29 cellular contexts compared by ENCODE assay signal in the genomic region with DNA sequence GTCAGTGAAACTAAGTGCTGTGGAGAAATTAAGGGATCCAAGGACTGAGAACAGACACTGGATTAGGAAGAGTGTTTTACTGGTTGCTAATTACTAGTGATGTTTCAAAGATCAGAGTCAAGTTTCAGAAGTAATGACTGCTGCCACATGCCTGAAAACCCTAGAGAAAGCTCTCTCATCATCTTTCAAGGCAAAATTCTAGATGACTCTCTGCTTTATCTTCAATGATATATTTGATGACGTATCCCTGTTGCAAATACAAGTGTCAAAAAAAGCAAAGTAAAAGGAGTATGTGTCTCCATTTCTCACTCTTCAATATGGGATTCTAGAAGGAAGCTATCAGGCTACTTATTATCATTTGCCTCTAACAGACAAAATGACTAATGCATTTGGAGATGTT. TPM values are rescaled to one million over a fixed set of nuclear protein-coding genes. Genes with fewer than 3 reads are reported as not detected.
"Had no signal": no experiment of that assay in that cellular context is flagged by ENCODE, and none has a peak within 500 bp of the region (broad histone marks: within the 10 kb centered on the region; RNA-seq: fewer than 3 reads in every experiment).

No MANE protein-coding gene starts in this region.

- DNase-seq: colonic mucosa; cortex of kidney; effector CD8-positive, alpha-beta T cell; effector memory CD8-positive, alpha-beta T cell; endodermal cell; erythroblast; esophagus squamous epithelium; foreskin fibroblast; foreskin melanocyte; gastrocnemius medialis; glutamatergic neuron; head of caudate nucleus; heart right ventricle; hippocampal formation; left cardiac atrium; left lung; left ventricle myocardium superior; lower lobe of right lung; mesenchymal stem cell; midbrain had no signal

- H3K4me3 ChIP-seq: colonic mucosa, esophagus squamous epithelium, gastrocnemius medialis, heart right ventricle, left lung, lower lobe of right lung had no signal

- H3K36me3 ChIP-seq: colonic mucosa, esophagus squamous epithelium, gastrocnemius medialis, heart right ventricle, left lung, lower lobe of right lung had no signal

- H3K27ac ChIP-seq: colonic mucosa, epithelial cell of prostate, esophagus squamous epithelium, gastrocnemius medialis, heart right ventricle, left lung, lower lobe of right lung had no signal

- FAIRE-seq: endometrium, islet of Langerhans, keratinocyte had no signal

- ATAC-seq: effector memory CD8-positive, alpha-beta T cell; esophagus mucosa; gastrocnemius medialis; heart right ventricle; left cardiac atrium; left lung; left ventricle myocardium superior; lower lobe of right lung had no signal

- H3K4me1 ChIP-seq: colonic mucosa, esophagus squamous epithelium, gastrocnemius medialis, left lung, lower lobe of right lung had no signal

- H3K27me3 ChIP-seq: colonic mucosa, esophagus squamous epithelium, gastrocnemius medialis, heart right ventricle, left lung had no signal

- H3K9me3 ChIP-seq: colonic mucosa, esophagus squamous epithelium, gastrocnemius medialis, left lung, lower lobe of right lung had no signal

RNA-seq across cellular contexts. Expression of a gene that starts 38.0 kb away (rescaled TPM):
- total RNA-seq: dermis microvascular lymphatic vessel endothelial cell, esophagus mucosa, glomerular endothelial cell, lung microvascular endothelial cell, mononuclear cell had no signal
